1 cellular context compared by ENCODE assay signal in genomic region chr1:219174672-219175564, GRCh38.
TF ChIP-seq lines count a peak whose summit lies in the region.

No MANE protein-coding gene starts in this region.

TF ChIP-seq in IMR-90, 13 proteins besides CTCF, POLR2A, EP300 and RAD21 (continued from another document):
- TF ChIP-seq SMC3 (IDR thresholded peaks at IDR 0.05; ENCODE audit: low read depth, low read length) (no peak), NFE2L2 (IDR thresholded peaks at IDR 0.05; ENCODE audit: low read depth, low read length) (no peak), USF2 (IDR thresholded peaks at IDR 0.05; ENCODE audit: low read depth, low read length) (no peak), MAFK (IDR thresholded peaks at IDR 0.05; ENCODE audit: low read depth, low read length) (peak; percentile 48), RCOR1 (IDR thresholded peaks at IDR 0.05; ENCODE audit: insufficient replicate concordance, low read length) (no peak), MXI1 (IDR thresholded peaks at IDR 0.05; ENCODE audit: borderline replicate concordance, low read depth, low read length) (0 out of 2 replicates have a peak, but pooled peaks have one; percentile 18), MAZ (IDR thresholded peaks at IDR 0.05; ENCODE audit: borderline replicate concordance, low read depth, low read length) (no peak), FOS (IDR thresholded peaks at IDR 0.05; ENCODE audit: low read depth, low read length) (no peak)
